ENCODE assay signal across 15 cellular contexts in the genomic region with DNA sequence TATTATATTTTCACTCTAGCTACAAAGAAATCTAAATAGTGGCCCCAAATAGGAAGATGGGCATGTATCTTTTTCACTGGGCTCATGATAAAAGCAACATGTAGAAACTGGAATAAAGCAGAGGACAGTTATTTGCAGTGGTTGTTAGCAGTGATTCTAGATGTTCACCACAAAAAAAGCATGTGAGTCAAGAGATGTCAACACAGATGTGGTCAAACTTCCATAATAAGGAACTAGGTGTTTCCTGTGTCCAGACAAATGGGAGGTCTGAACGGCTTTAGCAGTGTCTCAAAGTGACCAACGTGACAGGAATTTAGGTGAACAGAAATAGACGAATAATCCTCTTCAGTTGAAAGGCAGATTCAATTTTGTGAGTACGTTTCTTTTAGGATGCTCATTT.
A peak's percentile ranks its signal among the peaks of the same experiment; 100 is the strongest.
DNase-seq lines count a peak whose midpoint lies in the region; ATAC-seq, FAIRE-seq and TF ChIP-seq lines count a peak whose summit lies in the region.
"Had no signal": no experiment of that assay in that cellular context is flagged by ENCODE, and none has a peak within 500 bp of the region (broad histone marks: within the 10 kb centered on the region; RNA-seq: fewer than 3 reads in every experiment).

No MANE protein-coding gene starts in this region.

- H3K36me3 Mint-ChIP-seq in activated T-cell treated with anti-CD3 and anti-CD28 coated beads, Interleukin-2, amount 50 U/mL, for 72 hours (ENCODE audit: insufficient read depth in 2 of 2): peaks cover 3 to 4% of the 10 kb centered on the region in 2 donors
- H3K36me3 Mint-ChIP-seq in stimulated activated effector memory CD8-positive, alpha-beta T cell treated with anti-CD3 and anti-CD28 coated beads, Interleukin-12 subunit alpha, Interleukin-12 subunit beta, amount 100 ng/mL, for 72 hours: no peaks in the 10 kb centered on the region

- H3K27me3 Mint-ChIP-seq in activated T-cell treated with anti-CD3 and anti-CD28 coated beads, Interleukin-2, amount 50 U/mL, for 72 hours (ENCODE audit: low read depth): no peaks in the 10 kb centered on the region

- no peaks in the 10 kb centered on the region for H3K9me3 Mint-ChIP-seq in activated T-cell treated with anti-CD3 and anti-CD28 coated beads, Interleukin-2, amount 50 U/mL, for 72 hours
- H3K9me3 Mint-ChIP-seq in stimulated activated effector memory CD8-positive, alpha-beta T cell treated with anti-CD3 and anti-CD28 coated beads, Interleukin-12 subunit alpha, Interleukin-12 subunit beta, amount 100 ng/mL, for 72 hours: no peaks in the 10 kb centered on the region

- peaks cover 83% of the 10 kb centered on the region for H3K4me1 Mint-ChIP-seq in activated T-cell treated with anti-CD3 and anti-CD28 coated beads, Interleukin-2, amount 50 U/mL, for 72 hours (ENCODE audit: low read depth)
- H3K4me1 Mint-ChIP-seq in stimulated activated effector memory CD8-positive, alpha-beta T cell treated with anti-CD3 and anti-CD28 coated beads, Interleukin-12 subunit alpha, Interleukin-12 subunit beta, amount 100 ng/mL, for 72 hours: peaks cover 17% of the 10 kb centered on the region

- H3K9ac ChIP-seq in endothelial cell of umbilical vein (replicated peaks; ENCODE audit: extremely low read depth, insufficient read depth, low read length): peak overlapping the region; percentile 7
- H3K9ac ChIP-seq: KMS-11 had no signal

- no peak for TF ChIP-seq POLR2A in endothelial cell of umbilical vein (IDR thresholded peaks at IDR 0.05; ENCODE audit: low read depth, low read length)

- TF ChIP-seq CTCF in endothelial cell of umbilical vein (IDR thresholded peaks at IDR 0.05; ENCODE audit: extremely low read depth in 1 of 2, insufficient read depth in 1 of 2, low read depth in 1 of 2, low read length in 2 of 2): no peak

- H3K4me3 Mint-ChIP-seq in activated T-cell treated with anti-CD3 and anti-CD28 coated beads, Interleukin-2, amount 50 U/mL, for 72 hours: peak overlapping the region; percentile 61 to 88
- peak overlapping the region; percentile 48 for H3K4me3 Mint-ChIP-seq in stimulated activated effector memory CD8-positive, alpha-beta T cell treated with anti-CD3 and anti-CD28 coated beads, Interleukin-12 subunit alpha, Interleukin-12 subunit beta, amount 100 ng/mL, for 72 hours

- peak overlapping the region; percentile 40 for H3K4me2 ChIP-seq in endothelial cell of umbilical vein (ENCODE audit: insufficient read depth, low read length)

- CTCF ChIA-PET in endothelial cell of umbilical vein (lab: Charles Lee): no interaction called here

- POLR2A ChIA-PET in endothelial cell of umbilical vein (lab: Charles Lee): no interaction called here

- H3K36me3 ChIP-seq in SJSA1 (no peaks in the 10 kb centered on the region), endothelial cell of umbilical vein (ENCODE audit: control insufficient read depth in 2 of 2, extremely low read depth in 1 of 2, insufficient read depth in 2 of 2, low read length in 2 of 2) (peaks cover 0 to 9% of the 10 kb centered on the region in 2 experiments)
- H3K36me3 ChIP-seq: left lung had no signal

- H3K9me3 ChIP-seq in SJSA1 (replicated peaks) (no peaks in the 10 kb centered on the region), endothelial cell of umbilical vein (replicated peaks; ENCODE audit: control insufficient read depth, insufficient read depth, low read length) (no peaks in the 10 kb centered on the region)
- H3K9me3 ChIP-seq: heart right ventricle, left lung had no signal

- H3K4me3 ChIP-seq in SJSA1 (no peak overlapping the region), endothelial cell of umbilical vein (replicated peaks in 1 of 3; ENCODE audit: insufficient read depth in 1 of 3, low read depth in 1 of 3, low read length in 3 of 3) (no peak overlapping the region)
- H3K4me3 ChIP-seq: heart right ventricle, left lung had no signal

- DNase-seq in activated T-cell treated with anti-CD3 and anti-CD28 coated beads, Interleukin-2, amount 50 U/mL, for 72 hours: no peak
- DNase-seq in activated T-cell treated with anti-CD3 and anti-CD28 coated beads, Interleukin-2, amount 50 U/mL, for 1 hour: no peak
- peak in 1 of 2 experiments; percentile 52 for DNase-seq in SJSA1 (ENCODE audit: low read depth in 1 of 2, low spot score in 2 of 2)
- DNase-seq in endothelial cell of umbilical vein (ENCODE audit: low read depth, low spot score): peak; percentile 21
- no peak for DNase-seq in stimulated activated effector memory CD8-positive, alpha-beta T cell treated with anti-CD3 and anti-CD28 coated beads, Interleukin-12 subunit alpha, Interleukin-12 subunit beta, amount 100 ng/mL, for 72 hours (ENCODE audit: low spot score in 2 of 2)
- DNase-seq in cerebellar cortex (ENCODE audit: low spot score): no peak
- DNase-seq in NCI-H446 (lab: John Stamatoyannopoulos, UW): no peak
- DNase-seq in COR-L47 (lab: John Stamatoyannopoulos, UW): no peak
- DNase-seq: DMS79 treated with DMSO at 0.1 percent for 48 hours; effector memory CD4-positive, alpha-beta T cell; heart right ventricle; left lung; T-helper 1 cell had no signal

- ATAC-seq in activated T-cell treated with anti-CD3 and anti-CD28 coated beads, Interleukin-2, amount 50 U/mL, for 72 hours (replicated peaks in 1 of 2): no peak
- ATAC-seq in stimulated activated effector memory CD8-positive, alpha-beta T cell treated with anti-CD3 and anti-CD28 coated beads, Interleukin-12 subunit alpha, Interleukin-12 subunit beta, amount 100 ng/mL, for 72 hours: no peak
- ATAC-seq: left lung had no signal

- H3K79me2 ChIP-seq in endothelial cell of umbilical vein (ENCODE audit: control insufficient read depth, insufficient read depth, low read length): peaks cover 23% of the 10 kb centered on the region

- H3K4me1 ChIP-seq in SJSA1 (replicated peaks) (peaks cover 21% of the 10 kb centered on the region), endothelial cell of umbilical vein (ENCODE audit: control insufficient read depth, extremely low read depth, insufficient read depth, low read length) (peaks cover 45% of the 10 kb centered on the region)

- H3K9me1 ChIP-seq in endothelial cell of umbilical vein (replicated peaks; ENCODE audit: control insufficient read depth, extremely low read depth, insufficient read depth, low read length): no peaks in the 10 kb centered on the region

- H2AFZ ChIP-seq in endothelial cell of umbilical vein (ENCODE audit: low read depth, low read length): no peak overlapping the region

- peak overlapping the region; percentile 97 for H3K27ac Mint-ChIP-seq in activated T-cell treated with anti-CD3 and anti-CD28 coated beads, Interleukin-2, amount 50 U/mL, for 72 hours
- peak overlapping the region; percentile 83 for H3K27ac Mint-ChIP-seq in stimulated activated effector memory CD8-positive, alpha-beta T cell treated with anti-CD3 and anti-CD28 coated beads, Interleukin-12 subunit alpha, Interleukin-12 subunit beta, amount 100 ng/mL, for 72 hours

- no peaks in the 10 kb centered on the region for H3K27me3 ChIP-seq in SJSA1 (replicated peaks)
- H3K27me3 ChIP-seq in endothelial cell of umbilical vein (ENCODE audit: control insufficient read depth in 2 of 2, insufficient read depth in 2 of 2, low read length in 2 of 2): no peaks in the 10 kb centered on the region
- H3K27me3 ChIP-seq: heart right ventricle, left lung had no signal

- H3K27ac ChIP-seq in SJSA1: peak overlapping the region; percentile 16; the same call in 1 of the 2 replicates
- H3K27ac ChIP-seq in endothelial cell of umbilical vein (ENCODE audit: insufficient read depth, low read depth, low read length): peak overlapping the region; percentile 50
- H3K27ac ChIP-seq: left lung had no signal

- dilution Hi-C loops in endothelial cell of umbilical vein (cut with MboI; ENCODE audit: extremely low pct_ligation_motif_present, low sequenced_read_pairs): no loop called here

- no peaks in the 10 kb centered on the region for H4K20me1 ChIP-seq in endothelial cell of umbilical vein (replicated peaks; ENCODE audit: control insufficient read depth, extremely low read depth, insufficient read depth, low read length)

- peak; percentile 59 for FAIRE-seq in endothelial cell of umbilical vein (lab: Jason Lieb, UNC)
- FAIRE-seq: urothelium cell line had no signal

- intact Hi-C loops in endothelial cell of umbilical vein (cut with micrococcal nuclease): no loop called here

- no TSS peak for BruUV-seq in endothelial cell of umbilical vein (replicated peaks; lab: Mats Ljungman, UMichigan)

TF ChIP-seq in endothelial cell of umbilical vein, 7 proteins besides CTCF, POLR2A, EP300 and RAD21:
- peak; percentile 6 for TF ChIP-seq GATA2 (IDR thresholded peaks at IDR 0.05; ENCODE audit: insufficient read depth, insufficient read length, low read depth, low read length)
- no peak for TF ChIP-seq POLR2AphosphoS5 (IDR thresholded peaks at IDR 0.05; ENCODE audit: insufficient read depth, low read depth, low read length)
- no peak for TF ChIP-seq JUN (IDR thresholded peaks at IDR 0.05; ENCODE audit: borderline replicate concordance, insufficient read depth, insufficient read length, low read depth)
- TF ChIP-seq EZH2 (IDR thresholded peaks at IDR 0.05; ENCODE audit: borderline replicate concordance, low read depth, low read length, severe bottlenecking): no peak
- TF ChIP-seq FOS (IDR thresholded peaks at IDR 0.05; ENCODE audit: borderline replicate concordance, insufficient read depth, low read length): no peak
- TF ChIP-seq MYC (IDR thresholded peaks at IDR 0.05; ENCODE audit: low read depth, low read length): no peak
- TF ChIP-seq, protein P1, sequence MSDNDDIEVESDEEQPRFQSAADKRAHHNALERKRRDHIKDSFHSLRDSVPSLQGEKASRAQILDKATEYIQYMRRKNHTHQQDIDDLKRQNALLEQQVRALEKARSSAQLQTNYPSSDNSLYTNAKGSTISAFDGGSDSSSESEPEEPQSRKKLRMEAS (IDR thresholded peaks at IDR 0.05; ENCODE audit: insufficient read depth, insufficient read length): no peak
